14 cellular contexts compared by ENCODE assay signal in genomic region chr4:20984011-20984836, GRCh38.
DNase-seq lines count a peak whose midpoint lies in the region; ATAC-seq, FAIRE-seq and TF ChIP-seq lines count a peak whose summit lies in the region.
"Had no signal": no experiment of that assay in that cellular context is flagged by ENCODE, and none has a peak within 500 bp of the region (broad histone marks: within the 10 kb centered on the region; RNA-seq: fewer than 3 reads in every experiment).

No MANE protein-coding gene starts in this region.

- dilution Hi-C loops in endothelial cell of umbilical vein (cut with MboI; ENCODE audit: extremely low pct_ligation_motif_present, low sequenced_read_pairs) = no loop called here

- H3K27me3 ChIP-seq in BE2C = no peaks in the 10 kb centered on the region
- H3K27me3 ChIP-seq in endothelial cell of umbilical vein (ENCODE audit: control insufficient read depth in 2 of 2, insufficient read depth in 2 of 2, low read length in 2 of 2) = no peaks in the 10 kb centered on the region

- H4K20me1 ChIP-seq in endothelial cell of umbilical vein (replicated peaks; ENCODE audit: control insufficient read depth, extremely low read depth, insufficient read depth, low read length) = no peaks in the 10 kb centered on the region

- H3K9me3 ChIP-seq in BE2C (no peaks in the 10 kb centered on the region), endothelial cell of umbilical vein (replicated peaks; ENCODE audit: control insufficient read depth, insufficient read depth, low read length) (no peaks in the 10 kb centered on the region)

- ATAC-seq in HG03139 (IDR thresholded peaks at IDR 0.05; ENCODE audit: unreplicated experiment) = no peak
- no peak for ATAC-seq in GM18858 (IDR thresholded peaks at IDR 0.05; ENCODE audit: unreplicated experiment)
- ATAC-seq: activated naive CD4-positive, alpha-beta T cell treated with anti-CD3 and anti-CD28 coated beads, Interleukin-2, amount 50 U/mL, for 72 hours; stimulated activated effector memory CD8-positive, alpha-beta T cell treated with anti-CD3 and anti-CD28 coated beads, Interleukin-12 subunit alpha, Interleukin-12 subunit beta, amount 100 ng/mL, for 72 hours had no signal

- POLR2A ChIA-PET in endothelial cell of umbilical vein (lab: Charles Lee) = no interaction called here

- H3K4me1 ChIP-seq in BE2C = no peaks in the 10 kb centered on the region
- no peaks in the 10 kb centered on the region for H3K4me1 ChIP-seq in endothelial cell of umbilical vein (ENCODE audit: control insufficient read depth, extremely low read depth, insufficient read depth, low read length)

- no peaks in the 10 kb centered on the region for H3K9me1 ChIP-seq in endothelial cell of umbilical vein (replicated peaks; ENCODE audit: control insufficient read depth, extremely low read depth, insufficient read depth, low read length)

- peak overlapping the region; percentile 42 to 69 (median 63) for H3K4me3 Mint-ChIP-seq in nephron
- H3K4me3 Mint-ChIP-seq: stimulated activated effector memory CD8-positive, alpha-beta T cell treated with anti-CD3 and anti-CD28 coated beads, Interleukin-12 subunit alpha, Interleukin-12 subunit beta, amount 100 ng/mL, for 72 hours had no signal

- CTCF ChIA-PET in endothelial cell of umbilical vein (lab: Charles Lee) = interaction anchor here (0.9 to 1.6 kb wide), 4 partner anchors 9 to 210 kb away, joined by 3 to 12 read pairs (median 4); no protein-coding TSS in a partner anchor

- peak overlapping the region; percentile 54 for H3K4me2 ChIP-seq in endothelial cell of umbilical vein (ENCODE audit: insufficient read depth, low read length)

- DNase-seq in BE2C (peak; percentile 19), NCI-H2227 (lab: John Stamatoyannopoulos, UW; ENCODE audit: unreplicated experiment) (peak; percentile 37), endothelial cell of umbilical vein (ENCODE audit: low read depth, low spot score) (peak; percentile 38), SKM-1 treated with dmso at 0.1 percent for 144 hours (lab: John Stamatoyannopoulos, UW; ENCODE audit: unreplicated experiment) (no peak), amniotic stem cell (lab: John Stamatoyannopoulos, UW) (no peak)
- DNase-seq: activated CD4-positive, alpha-beta T cell treated with anti-CD3 and anti-CD28 coated beads, Interleukin-2, amount 50 U/mL, for 1 hour; erythroblast; NCI-H1436 had no signal

- no peak for TF ChIP-seq POLR2A in endothelial cell of umbilical vein (IDR thresholded peaks at IDR 0.05; ENCODE audit: low read depth, low read length)

- H3K36me3 ChIP-seq in BE2C = no peaks in the 10 kb centered on the region
- no peaks in the 10 kb centered on the region for H3K36me3 ChIP-seq in endothelial cell of umbilical vein (ENCODE audit: control insufficient read depth in 2 of 2, extremely low read depth in 1 of 2, insufficient read depth in 2 of 2, low read length in 2 of 2)

- H3K9ac ChIP-seq in endothelial cell of umbilical vein (replicated peaks; ENCODE audit: extremely low read depth, insufficient read depth, low read length) = no peak overlapping the region

- H3K9me3 Mint-ChIP-seq in nephron = no peaks in the 10 kb centered on the region

- no peaks in the 10 kb centered on the region for H3K4me1 Mint-ChIP-seq in nephron
- H3K4me1 Mint-ChIP-seq: stimulated activated effector memory CD8-positive, alpha-beta T cell treated with anti-CD3 and anti-CD28 coated beads, Interleukin-12 subunit alpha, Interleukin-12 subunit beta, amount 100 ng/mL, for 72 hours had no signal

- no peaks in the 10 kb centered on the region for H3K79me2 ChIP-seq in endothelial cell of umbilical vein (ENCODE audit: control insufficient read depth, insufficient read depth, low read length)

- no peak for TF ChIP-seq CTCF in BE2C (IDR thresholded peaks at IDR 0.05; ENCODE audit: low read depth, low read length)
- TF ChIP-seq CTCF in endothelial cell of umbilical vein (IDR thresholded peaks at IDR 0.05; ENCODE audit: extremely low read depth in 1 of 2, insufficient read depth in 1 of 2, low read depth in 1 of 2, low read length in 2 of 2) = no peak
- TF ChIP-seq CTCF in nephron (IDR thresholded peaks at IDR 0.05; ENCODE audit: unreplicated experiment in 3 of 3) = no peak

- no peak overlapping the region for H3K27ac Mint-ChIP-seq in nephron
- H3K27ac Mint-ChIP-seq: activated naive CD4-positive, alpha-beta T cell treated with anti-CD3 and anti-CD28 coated beads, Interleukin-2, amount 50 U/mL, for 72 hours; stimulated activated effector memory CD8-positive, alpha-beta T cell treated with anti-CD3 and anti-CD28 coated beads, Interleukin-12 subunit alpha, Interleukin-12 subunit beta, amount 100 ng/mL, for 72 hours had no signal

- H3K4me3 ChIP-seq in BE2C (ENCODE audit: low read depth, low read length) (peak overlapping the region; percentile 41), endothelial cell of umbilical vein (replicated peaks in 1 of 3; ENCODE audit: insufficient read depth in 1 of 3, low read depth in 1 of 3, low read length in 3 of 3) (peak overlapping the region in 2 of 3 experiments; percentile 28 to 40)
- H3K4me3 ChIP-seq: lung had no signal

- FAIRE-seq in endothelial cell of umbilical vein (lab: Jason Lieb, UNC) = no peak

- peak overlapping the region; percentile 69 for H2AFZ ChIP-seq in endothelial cell of umbilical vein (ENCODE audit: low read depth, low read length)

- no peak overlapping the region for H3K27ac ChIP-seq in endothelial cell of umbilical vein (ENCODE audit: insufficient read depth, low read depth, low read length)

- peaks cover 55% of the 10 kb centered on the region for H3K27me3 Mint-ChIP-seq in nephron (ENCODE audit: low read depth)

- no peaks in the 10 kb centered on the region for H3K36me3 Mint-ChIP-seq in nephron (ENCODE audit: low read depth)
- H3K36me3 Mint-ChIP-seq: activated naive CD4-positive, alpha-beta T cell treated with anti-CD3 and anti-CD28 coated beads, Interleukin-2, amount 50 U/mL, for 72 hours; stimulated activated effector memory CD8-positive, alpha-beta T cell treated with anti-CD3 and anti-CD28 coated beads, Interleukin-12 subunit alpha, Interleukin-12 subunit beta, amount 100 ng/mL, for 72 hours had no signal

- intact Hi-C loops in endothelial cell of umbilical vein (cut with micrococcal nuclease) = no loop called here

- BruUV-seq in endothelial cell of umbilical vein (replicated peaks; lab: Mats Ljungman, UMichigan) = no TSS peak

TF ChIP-seq in endothelial cell of umbilical vein, 7 proteins besides CTCF, POLR2A, EP300 and RAD21:
- TF ChIP-seq POLR2AphosphoS5 (IDR thresholded peaks at IDR 0.05; ENCODE audit: insufficient read depth, low read depth, low read length) = no peak

Comparison
In these comparisons a context has a peak if more than half of its experiments do, and no peak if none do; other contexts are left out.
1. DNase-seq: peak in BE2C (single experiment), NCI-H2227 (single experiment) and endothelial cell of umbilical vein (single experiment); none in SKM-1 treated with dmso at 0.1 percent for 144 hours (single experiment) and amniotic stem cell (single experiment).